1 cellular context compared by ENCODE assay signal in genomic region chr1:7373936-7374760, GRCh38.
TF ChIP-seq lines count a peak whose summit lies in the region.

No MANE protein-coding gene starts in this region.

TF ChIP-seq in GM23338, 12 proteins besides CTCF, POLR2A, EP300 and RAD21 (continued from another document):
- TF ChIP-seq, protein P1, sequence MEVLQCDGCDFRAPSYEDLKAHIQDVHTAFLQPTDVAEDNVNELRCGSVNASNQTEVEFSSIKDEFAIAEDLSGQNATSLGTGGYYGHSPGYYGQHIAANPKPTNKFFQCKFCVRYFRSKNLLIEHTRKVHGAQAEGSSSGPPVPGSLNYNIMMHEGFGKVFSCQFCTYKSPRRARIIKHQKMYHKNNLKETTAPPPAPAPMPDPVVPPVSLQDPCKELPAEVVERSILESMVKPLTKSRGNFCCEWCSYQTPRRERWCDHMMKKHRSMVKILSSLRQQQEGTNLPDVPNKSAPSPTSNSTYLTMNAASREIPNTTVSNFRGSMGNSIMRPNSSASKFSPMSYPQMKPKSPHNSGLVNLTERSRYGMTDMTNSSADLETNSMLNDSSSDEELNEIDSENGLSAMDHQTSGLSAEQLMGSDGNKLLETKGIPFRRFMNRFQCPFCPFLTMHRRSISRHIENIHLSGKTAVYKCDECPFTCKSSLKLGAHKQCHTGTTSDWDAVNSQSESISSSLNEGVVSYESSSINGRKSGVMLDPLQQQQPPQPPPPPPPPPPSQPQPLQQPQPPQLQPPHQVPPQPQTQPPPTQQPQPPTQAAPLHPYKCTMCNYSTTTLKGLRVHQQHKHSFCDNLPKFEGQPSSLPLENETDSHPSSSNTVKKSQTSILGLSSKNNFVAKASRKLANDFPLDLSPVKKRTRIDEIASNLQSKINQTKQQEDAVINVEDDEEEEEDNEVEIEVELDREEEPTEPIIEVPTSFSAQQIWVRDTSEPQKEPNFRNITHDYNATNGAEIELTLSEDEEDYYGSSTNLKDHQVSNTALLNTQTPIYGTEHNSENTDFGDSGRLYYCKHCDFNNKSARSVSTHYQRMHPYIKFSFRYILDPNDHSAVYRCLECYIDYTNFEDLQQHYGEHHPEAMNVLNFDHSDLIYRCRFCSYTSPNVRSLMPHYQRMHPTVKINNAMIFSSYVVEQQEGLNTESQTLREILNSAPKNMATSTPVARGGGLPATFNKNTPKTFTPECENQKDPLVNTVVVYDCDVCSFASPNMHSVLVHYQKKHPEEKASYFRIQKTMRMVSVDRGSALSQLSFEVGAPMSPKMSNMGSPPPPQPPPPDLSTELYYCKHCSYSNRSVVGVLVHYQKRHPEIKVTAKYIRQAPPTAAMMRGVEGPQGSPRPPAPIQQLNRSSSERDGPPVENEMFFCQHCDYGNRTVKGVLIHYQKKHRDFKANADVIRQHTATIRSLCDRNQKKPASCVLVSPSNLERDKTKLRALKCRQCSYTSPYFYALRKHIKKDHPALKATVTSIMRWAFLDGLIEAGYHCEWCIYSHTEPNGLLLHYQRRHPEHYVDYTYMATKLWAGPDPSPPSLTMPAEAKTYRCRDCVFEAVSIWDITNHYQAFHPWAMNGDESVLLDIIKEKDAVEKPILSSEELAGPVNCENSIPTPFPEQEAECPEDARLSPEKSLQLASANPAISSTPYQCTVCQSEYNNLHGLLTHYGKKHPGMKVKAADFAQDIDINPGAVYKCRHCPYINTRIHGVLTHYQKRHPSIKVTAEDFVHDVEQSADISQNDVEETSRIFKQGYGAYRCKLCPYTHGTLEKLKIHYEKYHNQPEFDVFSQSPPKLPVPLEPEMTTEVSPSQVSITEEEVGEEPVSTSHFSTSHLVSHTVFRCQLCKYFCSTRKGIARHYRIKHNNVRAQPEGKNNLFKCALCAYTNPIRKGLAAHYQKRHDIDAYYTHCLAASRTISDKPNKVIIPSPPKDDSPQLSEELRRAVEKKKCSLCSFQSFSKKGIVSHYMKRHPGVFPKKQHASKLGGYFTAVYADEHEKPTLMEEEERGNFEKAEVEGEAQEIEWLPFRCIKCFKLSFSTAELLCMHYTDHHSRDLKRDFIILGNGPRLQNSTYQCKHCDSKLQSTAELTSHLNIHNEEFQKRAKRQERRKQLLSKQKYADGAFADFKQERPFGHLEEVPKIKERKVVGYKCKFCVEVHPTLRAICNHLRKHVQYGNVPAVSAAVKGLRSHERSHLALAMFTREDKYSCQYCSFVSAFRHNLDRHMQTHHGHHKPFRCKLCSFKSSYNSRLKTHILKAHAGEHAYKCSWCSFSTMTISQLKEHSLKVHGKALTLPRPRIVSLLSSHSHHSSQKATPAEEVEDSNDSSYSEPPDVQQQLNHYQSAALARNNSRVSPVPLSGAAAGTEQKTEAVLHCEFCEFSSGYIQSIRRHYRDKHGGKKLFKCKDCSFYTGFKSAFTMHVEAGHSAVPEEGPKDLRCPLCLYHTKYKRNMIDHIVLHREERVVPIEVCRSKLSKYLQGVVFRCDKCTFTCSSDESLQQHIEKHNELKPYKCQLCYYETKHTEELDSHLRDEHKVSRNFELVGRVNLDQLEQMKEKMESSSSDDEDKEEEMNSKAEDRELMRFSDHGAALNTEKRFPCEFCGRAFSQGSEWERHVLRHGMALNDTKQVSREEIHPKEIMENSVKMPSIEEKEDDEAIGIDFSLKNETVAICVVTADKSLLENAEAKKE (CRISPR knock-in tag; IDR thresholded peaks at IDR 0.05), result no peak
- no peak for TF ChIP-seq EZH2phosphoT487 (IDR thresholded peaks at IDR 0.05; ENCODE audit: unreplicated experiment)
- TF ChIP-seq ZNF114 (CRISPR knock-in tag; IDR thresholded peaks at IDR 0.05), result no peak
- no peak for TF ChIP-seq POLR2AphosphoS5 (IDR thresholded peaks at IDR 0.05; ENCODE audit: low read depth)
- TF ChIP-seq ETS1 (IDR thresholded peaks at IDR 0.05), result no peak
- no peak for TF ChIP-seq JUNB (IDR thresholded peaks at IDR 0.05; ENCODE audit: unreplicated experiment)
- no peak for TF ChIP-seq NANOG (IDR thresholded peaks at IDR 0.05; ENCODE audit: borderline replicate concordance)
- TF ChIP-seq STAT1 (IDR thresholded peaks at IDR 0.05; ENCODE audit: unreplicated experiment), result no peak
TF ChIP-seq in GM23338: peak in this region for 0.
